8 cellular contexts compared by ENCODE assay signal in the genomic region with DNA sequence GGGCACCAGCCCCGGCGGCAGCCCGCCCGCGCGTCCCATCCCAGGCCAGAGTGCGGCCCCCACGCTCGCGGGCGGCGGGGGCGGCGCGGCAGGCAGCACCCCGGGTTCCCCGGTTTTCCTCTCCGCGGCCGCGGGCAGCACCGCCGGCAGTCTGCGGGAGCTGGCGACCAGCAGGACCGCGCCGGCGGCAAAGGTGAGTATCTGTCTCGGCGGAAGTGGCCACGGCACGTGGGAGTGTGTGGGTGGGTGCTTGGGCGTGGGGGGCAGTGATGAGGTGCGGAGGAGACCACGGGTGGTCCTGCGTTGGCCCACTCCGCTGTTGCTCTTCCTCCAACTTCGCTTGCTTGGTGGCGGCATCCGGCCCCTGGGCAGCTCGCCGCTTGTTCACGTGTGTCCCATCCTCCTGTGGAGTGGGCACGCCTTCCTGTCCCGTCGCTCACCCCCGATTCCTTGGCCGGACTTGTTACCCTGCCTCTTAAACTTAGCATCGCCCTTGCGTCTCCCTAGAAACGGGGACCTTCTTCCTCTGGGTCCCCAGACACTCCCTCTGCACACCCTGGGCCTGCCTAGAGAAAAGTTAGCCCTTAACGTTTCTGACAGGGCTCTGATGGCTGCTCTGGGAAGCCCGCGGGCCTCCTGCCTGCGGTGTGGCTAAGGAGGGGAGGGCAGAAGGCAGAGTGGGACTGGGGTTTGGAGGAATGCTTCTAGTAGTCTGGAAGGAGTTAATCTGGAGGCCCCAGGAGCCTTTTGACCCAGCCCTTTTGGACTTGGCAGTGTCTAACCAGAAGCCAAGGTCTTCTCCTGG. TPM values are rescaled to one million over a fixed set of nuclear protein-coding genes. Genes with fewer than 3 reads are reported as not detected.
A peak's percentile ranks its signal among the peaks of the same experiment; 100 is the strongest.
DNase-seq lines count a peak whose midpoint lies in the region; ATAC-seq and TF ChIP-seq lines count a peak whose summit lies in the region.

No MANE protein-coding gene starts in this region.

- H4K5ac ChIP-seq in mesendoderm (ENCODE audit: low read length) = no peak overlapping the region

- no CpG with 5 or more reads among the region's 56 CpGs for WGBS in mesendoderm (ENCODE audit: extremely low coverage, insufficient coverage, low lambda C conversion rate)

- H3K79me2 ChIP-seq in mesendoderm (ENCODE audit: control insufficient read depth, insufficient read depth, low read length) = no peaks in the 10 kb centered on the region

- ATAC-seq in upper lobe of right lung = no peak
- no peak for ATAC-seq in GM21786 (IDR thresholded peaks at IDR 0.05; ENCODE audit: unreplicated experiment)

- peaks cover 0 to 4% of the 10 kb centered on the region in 2 donors for H3K4me1 ChIP-seq in breast epithelium
- H3K4me1 ChIP-seq in mesendoderm (ENCODE audit: control insufficient read depth, low read depth, low read length) = no peaks in the 10 kb centered on the region
- peaks cover 6% of the 10 kb centered on the region for H3K4me1 ChIP-seq in upper lobe of right lung

- no peak overlapping the region for H3K4ac ChIP-seq in mesendoderm (ENCODE audit: low read depth, low read length)

- TF ChIP-seq POLR2A in breast epithelium (IDR thresholded peaks at IDR 0.05) = no peak

- H3K79me1 ChIP-seq in mesendoderm (ENCODE audit: low read length) = no peaks in the 10 kb centered on the region

- H2BK5ac ChIP-seq in mesendoderm (ENCODE audit: low read length) = no peak overlapping the region

- peaks cover 0 to 4% of the 10 kb centered on the region in 2 donors for H3K27me3 ChIP-seq in breast epithelium
- H3K27me3 ChIP-seq in mesendoderm (ENCODE audit: insufficient read depth, low read length, poor library complexity) = peaks cover 11% of the 10 kb centered on the region
- peaks cover 12% of the 10 kb centered on the region for H3K27me3 ChIP-seq in upper lobe of right lung

- H3K9me3 ChIP-seq in breast epithelium (no peaks in the 10 kb centered on the region), upper lobe of right lung (no peaks in the 10 kb centered on the region)

- H3K36me3 ChIP-seq in breast epithelium = no peaks in the 10 kb centered on the region
- no peaks in the 10 kb centered on the region for H3K36me3 ChIP-seq in mesendoderm (ENCODE audit: control insufficient read depth, insufficient read depth, low read length)
- H3K36me3 ChIP-seq in upper lobe of right lung = no peaks in the 10 kb centered on the region

- H3K4me2 ChIP-seq in mesendoderm (ENCODE audit: low read length) = peak overlapping the region; percentile 95

- peak overlapping the region; percentile 69 for H3K56ac ChIP-seq in mesendoderm (ENCODE audit: low read length)

- H3K4me3 ChIP-seq in breast epithelium (peak overlapping the region; percentile 68 to 79 (median 75)), mesendoderm (ENCODE audit: low read length) (no peak overlapping the region), upper lobe of right lung (peak overlapping the region; percentile 67)

- H4K8ac ChIP-seq in mesendoderm (ENCODE audit: low read depth, low read length) = no peak overlapping the region

- DNase-seq in stimulated activated CD4-positive, alpha-beta T cell treated with anti-CD3 and anti-CD28 coated beads, Interleukin-12 subunit alpha, Interleukin-12 subunit beta, amount 100 ng/mL, for 4 hours = peak; percentile 13
- no peak for DNase-seq in stimulated activated CD4-positive, alpha-beta T cell treated with anti-CD3 and anti-CD28 coated beads, Interleukin-2, amount 100 ng/mL, for 48 hours
- DNase-seq in breast epithelium (ENCODE audit: low spot score in 2 of 2) (no peak), mesendoderm (peak; percentile 34), upper lobe of right lung (no peak), NCI-H2081 (lab: John Stamatoyannopoulos, UW) (no peak), 8988T (no peak)

- H3K18ac ChIP-seq in mesendoderm (ENCODE audit: low read length) = no peak overlapping the region

- no peak for TF ChIP-seq CTCF in breast epithelium (IDR thresholded peaks at IDR 0.05)
- TF ChIP-seq CTCF in upper lobe of right lung (IDR thresholded peaks at IDR 0.05) = no peak

- H2AK5ac ChIP-seq in mesendoderm (ENCODE audit: low read length) = no peak overlapping the region

- no peak overlapping the region for H3K23ac ChIP-seq in mesendoderm (ENCODE audit: low read length)

- peak overlapping the region in 1 of 2 donors; percentile 54 for H3K27ac ChIP-seq in breast epithelium
- H3K27ac ChIP-seq in mesendoderm (ENCODE audit: low read depth, low read length) = no peak overlapping the region
- H3K27ac ChIP-seq in upper lobe of right lung = peak overlapping the region; percentile 86

- no peak overlapping the region for H2BK120ac ChIP-seq in mesendoderm (ENCODE audit: low read depth, low read length)

- no peak overlapping the region for H3K9ac ChIP-seq in mesendoderm (ENCODE audit: low read length)

- H2BK15ac ChIP-seq in mesendoderm (replicated peaks; ENCODE audit: low read depth) = no peak overlapping the region

- intact Hi-C loops in breast epithelium (cut with DNase I; ENCODE audit: low total_unique reads) (loop anchor here (10.0 kb wide), 2 partner anchors 125 to 385 kb away; no protein-coding TSS in a partner anchor), upper lobe of right lung (cut with DNase I) (loop anchor here (5.0 to 10.0 kb wide), 2 partner anchors 135 to 382 kb away; no protein-coding TSS in a partner anchor)

RNA-seq across cellular contexts. Expression of a gene that starts 1.1 kb away (rescaled TPM):
- 1 to 10 TPM; 3.2 to 5.6 (median 4.6) TPM for total RNA-seq in breast epithelium
- polyA plus RNA-seq in mesendoderm (2013, experiment 1 of 2) = 1.1 TPM
- polyA plus RNA-seq in mesendoderm (2013, experiment 2 of 2) = 1.1 TPM
- total RNA-seq in upper lobe of right lung = 7.4 TPM

Comparison
In these comparisons a context has a peak if more than half of its experiments do, and no peak if none do; other contexts are left out.
1. DNase-seq: peak in stimulated activated CD4-positive, alpha-beta T cell treated with anti-CD3 and anti-CD28 coated beads, Interleukin-12 subunit alpha, Interleukin-12 subunit beta, amount 100 ng/mL, for 4 hours (single experiment) and mesendoderm (single experiment); none in stimulated activated CD4-positive, alpha-beta T cell treated with anti-CD3 and anti-CD28 coated beads, Interleukin-2, amount 100 ng/mL, for 48 hours (0 of 2), breast epithelium (0 of 2), upper lobe of right lung (single experiment), NCI-H2081 (0 of 2) and 8988T (single experiment).